Comparison of ENCODE assay signal across 8 cellular contexts in genomic region chr3:9946112-9947024, GRCh38. TPM values are rescaled to one million over a fixed set of nuclear protein-coding genes. Genes with fewer than 3 reads are reported as not detected.
DNase-seq lines count a peak whose midpoint lies in the region; ATAC-seq lines count a peak whose summit lies in the region.

No MANE protein-coding gene starts in this region.

- peaks cover 7% of the 10 kb centered on the region in 2 donors for H3K4me1 ChIP-seq in naive thymus-derived CD4-positive, alpha-beta T cell (ENCODE audit: control insufficient read depth in 2 of 2, insufficient read depth in 2 of 2, low read length in 2 of 2)

- H3K27ac ChIP-seq in naive thymus-derived CD4-positive, alpha-beta T cell (ENCODE audit: low read depth, low read length) = peak overlapping the region; percentile 74

- no peaks in the 10 kb centered on the region for H3K9me3 ChIP-seq in naive thymus-derived CD4-positive, alpha-beta T cell (ENCODE audit: control insufficient read depth in 2 of 3, low read length in 3 of 3)

- POLR2A ChIA-PET in naive thymus-derived CD4-positive, alpha-beta T cell (lab: Charles Lee) = interaction anchor here (0.6 to 2.3 kb wide), 7 partner anchors 12 to 550 kb away, joined by 3 to 64 read pairs (median 4); partner anchors contain the start of genes ARPC4, CRELD1, EMC3 and JAGN1

- peak overlapping the region; percentile 42 to 85 (median 78) for H3K4me3 Mint-ChIP-seq in naive thymus-derived CD4-positive, alpha-beta T cell

- ATAC-seq in HG03354 (IDR thresholded peaks at IDR 0.05; ENCODE audit: poor library complexity, severe bottlenecking, unreplicated experiment) = peak; percentile 49
- peak; percentile 94 for ATAC-seq in naive thymus-derived CD4-positive, alpha-beta T cell

- CTCF ChIA-PET in naive thymus-derived CD4-positive, alpha-beta T cell (lab: Charles Lee) = interaction anchor here (0.6 to 4.1 kb wide), 9 partner anchors 9 to 317 kb away, joined by 3 to 35 read pairs (median 3); partner anchors contain the start of genes CRELD1 and RPUSD3

- no peaks in the 10 kb centered on the region for H3K27me3 ChIP-seq in naive thymus-derived CD4-positive, alpha-beta T cell (ENCODE audit: control insufficient read depth in 2 of 2, insufficient read depth in 2 of 2, low read length in 2 of 2)

- H3K4me3 ChIP-seq in naive thymus-derived CD4-positive, alpha-beta T cell (ENCODE audit: low read length) = peak overlapping the region; percentile 50

- DNase-seq in Caki2 (ENCODE audit: low read depth) = peak; percentile 77
- DNase-seq in RKO (ENCODE audit: low spot score) = peak; percentile 86
- DNase-seq in activated effector memory CD4-positive, alpha-beta T cell treated with Interleukin-2 at 50 U/mL for 16 hours = peak; percentile 76
- peak; percentile 81 for DNase-seq in fibroblast of peridontal ligament (ENCODE audit: extremely low read depth)
- peak; percentile 70 to 88 (median 80) for DNase-seq in naive thymus-derived CD4-positive, alpha-beta T cell
- peak; percentile 48 to 86 for DNase-seq in stimulated activated CD8-positive, alpha-beta memory T cell treated with anti-CD3 and anti-CD28 coated beads, Interleukin-7, amount 100 ng/mL, for 4 hours (ENCODE audit: low read depth in 2 of 2)
- DNase-seq in NCI-H446 (lab: John Stamatoyannopoulos, UW) = no peak

- peaks cover 0 to 36% (median 0%) of the 10 kb centered on the region in 3 experiments for H3K36me3 ChIP-seq in naive thymus-derived CD4-positive, alpha-beta T cell (ENCODE audit: control insufficient read depth in 2 of 3, insufficient read depth in 3 of 3, low read length in 3 of 3)

- peaks cover 8 to 16% (median 11%) of the 10 kb centered on the region in 7 donors for H3K4me1 Mint-ChIP-seq in naive thymus-derived CD4-positive, alpha-beta T cell

- H3K27me3 Mint-ChIP-seq in naive thymus-derived CD4-positive, alpha-beta T cell = no peaks in the 10 kb centered on the region

- H3K36me3 Mint-ChIP-seq in naive thymus-derived CD4-positive, alpha-beta T cell = peaks cover 0 to 4% (median 0%) of the 10 kb centered on the region in 5 donors

- in situ Hi-C loops in Caki2 (cut with HindIII; ENCODE audit: low pct_unique_long_range_greater_than_20kb, low sequenced_read_pairs) = no loop called here

- H3K27ac Mint-ChIP-seq in naive thymus-derived CD4-positive, alpha-beta T cell = peak overlapping the region in 8 of 9 donors; percentile 56 to 91 (median 82)

- intact Hi-C loops in naive thymus-derived CD4-positive, alpha-beta T cell (cut with micrococcal nuclease) = loop anchor here (1.0 to 5.0 kb wide), 5 partner anchors 13 to 214 kb away; partner anchors contain the start of genes BRPF1 (in 2 of the 2), CRELD1 (in 2 of the 2), RPUSD3 (in 2 of the 2) and JAGN1 (in 1 of the 2)

- H3K9me3 Mint-ChIP-seq in naive thymus-derived CD4-positive, alpha-beta T cell = no peaks in the 10 kb centered on the region

RNA-seq across cellular contexts. Expression of gene PRRT3, which starts 5.8 kb away (rescaled TPM):
- 0.20 and 1.2 TPM in 2 replicates for total RNA-seq in Caki2 (2014; rRNA removed; shearing (Covaris generic); ENCODE audit: low replicate concordance)
- total RNA-seq in naive thymus-derived CD4-positive, alpha-beta T cell = 10 to 100 TPM in 2 of 5 experiments, 1 to 10 TPM in 3; 5.1 to 10.8 (median 8.8) TPM
- polyA plus RNA-seq in naive thymus-derived CD4-positive, alpha-beta T cell = 1 to 10 TPM; 5.4 to 6.4 TPM

RNA-seq across cellular contexts. Expression of gene CRELD1, which starts 12.7 kb away (rescaled TPM):
- total RNA-seq in Caki2 (2014; rRNA removed; shearing (Covaris generic); ENCODE audit: low replicate concordance) = 12.7 and 22.6 TPM in 2 replicates
- 10 to 100 TPM; 21.0 to 64.9 (median 29.6) TPM for total RNA-seq in naive thymus-derived CD4-positive, alpha-beta T cell
- polyA plus RNA-seq in naive thymus-derived CD4-positive, alpha-beta T cell = 10 to 100 TPM; 30.1 to 31.0 TPM

RNA-seq across cellular contexts. Expression of gene IL17RC, which starts 29.5 kb away (rescaled TPM):
- total RNA-seq in Caki2 (2014; rRNA removed; shearing (Covaris generic); ENCODE audit: low replicate concordance) = 24.5 and 51.8 TPM in 2 replicates
- 1 to 10 TPM in 3 of 5 experiments, under 1 TPM in 2; 0.70 to 3.2 (median 1.4) TPM for total RNA-seq in naive thymus-derived CD4-positive, alpha-beta T cell
- 10 to 100 TPM in 1 of 2 donors, 1 to 10 TPM in 1; 8.3 to 11.9 TPM for polyA plus RNA-seq in naive thymus-derived CD4-positive, alpha-beta T cell

RNA-seq across cellular contexts. Expression of gene EMC3, which starts 40.3 kb away (rescaled TPM):
- total RNA-seq in Caki2 (2014; rRNA removed; shearing (Covaris generic); ENCODE audit: low replicate concordance) = 44.0 and 48.3 TPM in 2 replicates
- 10 to 100 TPM; 33.2 to 55.6 (median 38.9) TPM for total RNA-seq in naive thymus-derived CD4-positive, alpha-beta T cell
- 10 to 100 TPM; 38.3 to 55.0 TPM for polyA plus RNA-seq in naive thymus-derived CD4-positive, alpha-beta T cell

RNA-seq across cellular contexts. Expression of gene IL17RE, which starts 43.7 kb away (rescaled TPM):
- total RNA-seq in Caki2 (2014; rRNA removed; shearing (Covaris generic); ENCODE audit: low replicate concordance) = not detected in 2 replicates
- total RNA-seq in naive thymus-derived CD4-positive, alpha-beta T cell = 1 to 10 TPM in 2 of 5 experiments, under 1 TPM in 3; 0.19 to 2.2 (median 0.38) TPM
- not detected for polyA plus RNA-seq in naive thymus-derived CD4-positive, alpha-beta T cell

Comparison
In these comparisons a context has a peak if more than half of its experiments do, and no peak if none do; other contexts are left out.
1. DNase-seq: peak in Caki2 (single experiment), RKO (single experiment), activated effector memory CD4-positive, alpha-beta T cell treated with Interleukin-2 at 50 U/mL for 16 hours (single experiment), fibroblast of peridontal ligament (single experiment), naive thymus-derived CD4-positive, alpha-beta T cell (9 of 9) and stimulated activated CD8-positive, alpha-beta memory T cell treated with anti-CD3 and anti-CD28 coated beads, Interleukin-7, amount 100 ng/mL, for 4 hours (2 of 2); none in NCI-H446 (0 of 2).